Comparison of ENCODE assay signal across 1 cellular context in the genomic region with DNA sequence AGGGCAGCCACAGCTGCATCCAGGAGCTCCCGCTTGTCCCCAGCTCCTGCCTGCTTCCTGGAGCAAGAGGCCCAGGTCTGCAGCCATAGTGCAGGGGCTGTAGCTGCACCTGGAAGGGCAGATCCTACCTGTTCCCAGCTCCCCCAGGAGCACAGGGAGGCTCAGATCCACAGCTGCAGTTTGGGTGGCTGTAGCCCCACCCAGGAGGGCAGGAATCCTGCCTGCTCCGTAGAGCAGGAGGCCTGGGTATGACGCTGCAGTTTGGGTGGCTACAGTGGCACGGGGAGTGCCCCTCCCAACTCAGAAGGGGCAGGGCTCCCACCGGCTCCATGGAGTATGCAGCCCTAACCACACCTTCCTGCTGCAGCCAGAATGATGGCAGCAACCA.
TF ChIP-seq lines count a peak whose summit lies in the region.

No MANE protein-coding gene starts in this region.

TF ChIP-seq in HCT116, 20 proteins besides CTCF, POLR2A, EP300 and RAD21 (continued from another document):
- TF ChIP-seq, protein P1, sequence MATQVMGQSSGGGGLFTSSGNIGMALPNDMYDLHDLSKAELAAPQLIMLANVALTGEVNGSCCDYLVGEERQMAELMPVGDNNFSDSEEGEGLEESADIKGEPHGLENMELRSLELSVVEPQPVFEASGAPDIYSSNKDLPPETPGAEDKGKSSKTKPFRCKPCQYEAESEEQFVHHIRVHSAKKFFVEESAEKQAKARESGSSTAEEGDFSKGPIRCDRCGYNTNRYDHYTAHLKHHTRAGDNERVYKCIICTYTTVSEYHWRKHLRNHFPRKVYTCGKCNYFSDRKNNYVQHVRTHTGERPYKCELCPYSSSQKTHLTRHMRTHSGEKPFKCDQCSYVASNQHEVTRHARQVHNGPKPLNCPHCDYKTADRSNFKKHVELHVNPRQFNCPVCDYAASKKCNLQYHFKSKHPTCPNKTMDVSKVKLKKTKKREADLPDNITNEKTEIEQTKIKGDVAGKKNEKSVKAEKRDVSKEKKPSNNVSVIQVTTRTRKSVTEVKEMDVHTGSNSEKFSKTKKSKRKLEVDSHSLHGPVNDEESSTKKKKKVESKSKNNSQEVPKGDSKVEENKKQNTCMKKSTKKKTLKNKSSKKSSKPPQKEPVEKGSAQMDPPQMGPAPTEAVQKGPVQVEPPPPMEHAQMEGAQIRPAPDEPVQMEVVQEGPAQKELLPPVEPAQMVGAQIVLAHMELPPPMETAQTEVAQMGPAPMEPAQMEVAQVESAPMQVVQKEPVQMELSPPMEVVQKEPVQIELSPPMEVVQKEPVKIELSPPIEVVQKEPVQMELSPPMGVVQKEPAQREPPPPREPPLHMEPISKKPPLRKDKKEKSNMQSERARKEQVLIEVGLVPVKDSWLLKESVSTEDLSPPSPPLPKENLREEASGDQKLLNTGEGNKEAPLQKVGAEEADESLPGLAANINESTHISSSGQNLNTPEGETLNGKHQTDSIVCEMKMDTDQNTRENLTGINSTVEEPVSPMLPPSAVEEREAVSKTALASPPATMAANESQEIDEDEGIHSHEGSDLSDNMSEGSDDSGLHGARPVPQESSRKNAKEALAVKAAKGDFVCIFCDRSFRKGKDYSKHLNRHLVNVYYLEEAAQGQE (IDR thresholded peaks at IDR 0.05; ENCODE audit: low read depth), result no peak
- TF ChIP-seq, protein P2, sequence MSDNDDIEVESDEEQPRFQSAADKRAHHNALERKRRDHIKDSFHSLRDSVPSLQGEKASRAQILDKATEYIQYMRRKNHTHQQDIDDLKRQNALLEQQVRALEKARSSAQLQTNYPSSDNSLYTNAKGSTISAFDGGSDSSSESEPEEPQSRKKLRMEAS (IDR thresholded peaks at IDR 0.05), result no peak
- TF ChIP-seq SRF (IDR thresholded peaks at IDR 0.05; ENCODE audit: low read depth) (no peak), YY1 (IDR thresholded peaks at IDR 0.05; ENCODE audit: extremely low read depth, insufficient replicate concordance, low read depth, low read length) (peak; percentile 3), EZH2phosphoT487 (IDR thresholded peaks at IDR 0.05; ENCODE audit: borderline replicate concordance) (no peak), JUND (IDR thresholded peaks at IDR 0.05) (no peak), EGR1 (IDR thresholded peaks at IDR 0.05; ENCODE audit: low read depth) (no peak)
